Comparison of ENCODE assay signal across 20 cellular contexts in the genomic region with DNA sequence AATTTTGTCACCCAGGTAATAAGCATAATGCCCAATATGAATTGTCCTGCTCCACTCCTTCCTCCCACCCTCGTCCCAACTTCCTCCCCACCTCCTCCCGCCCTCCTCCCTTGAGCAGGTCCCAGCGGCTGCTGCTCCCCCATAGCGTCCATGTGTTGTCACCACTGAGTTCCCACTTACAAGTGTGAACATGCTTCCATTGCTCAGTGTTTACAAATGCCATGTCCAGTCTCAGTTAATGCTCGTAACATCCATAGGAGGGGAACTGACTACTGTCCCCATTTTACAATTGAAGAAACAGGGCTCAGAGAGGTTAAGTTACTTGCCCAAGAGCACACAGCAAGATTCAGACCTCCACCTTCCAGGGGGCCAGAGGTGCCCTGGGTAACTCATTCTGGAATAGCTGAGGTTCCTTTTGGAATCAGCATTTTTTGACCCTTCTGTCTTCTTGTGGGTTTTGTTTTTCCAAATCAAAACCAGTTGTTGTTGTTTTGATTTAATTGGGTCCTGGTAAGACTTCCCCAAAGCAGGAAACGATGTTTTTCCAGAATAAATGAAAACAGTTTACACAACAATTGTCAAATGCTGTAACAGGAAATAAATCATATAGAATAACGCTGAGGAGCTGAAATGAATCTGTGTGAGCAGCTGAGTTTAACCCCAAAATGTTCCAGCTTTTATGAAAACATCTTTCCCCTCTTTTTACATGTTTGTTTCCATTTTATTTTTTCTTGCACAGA.
"Had no signal": no experiment of that assay in that cellular context is flagged by ENCODE, and none has a peak within 500 bp of the region (broad histone marks: within the 10 kb centered on the region; RNA-seq: fewer than 3 reads in every experiment).

No MANE protein-coding gene starts in this region.

- H3K9me3 ChIP-seq: esophagus squamous epithelium, left lung, lower lobe of right lung, pancreas, stomach, thoracic aorta, transverse colon had no signal

- H3K27ac ChIP-seq: coronary artery, esophagus squamous epithelium, left lung, lower lobe of right lung, pancreas, stomach, thoracic aorta, transverse colon had no signal

- H3K4me3 ChIP-seq: coronary artery, esophagus squamous epithelium, left lung, lower lobe of right lung, pancreas, stomach, thoracic aorta, transverse colon had no signal

- H3K27me3 ChIP-seq: esophagus squamous epithelium, left lung, pancreas, stomach, transverse colon had no signal

- FAIRE-seq: keratinocyte, pancreas, small intestine had no signal

- ATAC-seq: left lung; lower lobe of right lung; natural killer cell treated with Interleukin-12 subunit alpha and Interleukin-12 subunit beta and Interleukin-15 and Interleukin-18, amount 100 ng/mL, for 72 hours; pancreas; right cardiac atrium had no signal

- DNase-seq: effector CD4-positive, alpha-beta T cell; endodermal cell; esophagus squamous epithelium; foreskin melanocyte; immature natural killer cell; left lung; lower lobe of right lung; occipital lobe; pancreas; small intestine; stimulated activated CD4-positive, alpha-beta T cell treated with anti-CD3 and anti-CD28 coated beads, Interleukin-12 subunit alpha, Interleukin-12 subunit beta, amount 100 ng/mL, for 4 hours; stimulated activated naive CD4-positive, alpha-beta T cell; stomach; substantia nigra; transverse colon had no signal

- H3K36me3 ChIP-seq: esophagus squamous epithelium, left lung, lower lobe of right lung, pancreas, stomach, thoracic aorta, transverse colon had no signal
